Comparison of ENCODE assay signal across 8 cellular contexts in genomic region chr19:48933382-48933932, GRCh38. TPM values are rescaled to one million over a fixed set of nuclear protein-coding genes. Genes with fewer than 3 reads are reported as not detected.
DNase-seq lines count a peak whose midpoint lies in the region; ATAC-seq and TF ChIP-seq lines count a peak whose summit lies in the region.

DHDH (plus strand) TSS chr19:48933699; CDS start chr19:48933722, 23 bp downstream.

- DNase-seq in GM12865 (ENCODE audit: low read depth) (peak; percentile 75), M059J (ENCODE audit: low read depth) (peak; percentile 80), SHP77 treated with DMSO at 0.1 percent for 48 hours (lab: John Stamatoyannopoulos, UW) (peak; percentile 69), glutamatergic neuron (peak; percentile 80), nucleus accumbens (lab: John Stamatoyannopoulos, UW) (peak in 45 of 56 donors; percentile 4 to 88 (median 56)), substantia nigra (lab: John Stamatoyannopoulos, UW) (peak in 27 of 49 donors; percentile 4 to 86 (median 20))
- DNase-seq in activated gamma-delta T cell treated with anti-CD3 and anti-CD28 coated beads, Interleukin-2, amount 50 U/mL, for 16 hours (ENCODE audit: low read depth), result peak; percentile 69

- H3K9me3 Mint-ChIP-seq in glutamatergic neuron (ENCODE audit: unreplicated experiment), result peaks cover 2% of the 10 kb centered on the region

- H3K4me3 Mint-ChIP-seq in glutamatergic neuron (ENCODE audit: unreplicated experiment), result peak within 1 kb of the TSS; percentile 87

- peaks cover 4% of the 10 kb centered on the region for H3K27me3 Mint-ChIP-seq in glutamatergic neuron (ENCODE audit: unreplicated experiment)

- no peak for TF ChIP-seq CTCF in GM12865 (IDR thresholded peaks at IDR 0.05; ENCODE audit: insufficient read depth, low read depth, low read length, missing control alignments)
- no peak for TF ChIP-seq CTCF in glutamatergic neuron (IDR thresholded peaks at IDR 0.05; ENCODE audit: partially characterized antibody, unreplicated experiment)

- no peak within 1 kb of the TSS for H3K27ac Mint-ChIP-seq in glutamatergic neuron (ENCODE audit: unreplicated experiment)

- H3K4me1 Mint-ChIP-seq in glutamatergic neuron (ENCODE audit: low read depth, unreplicated experiment), result peaks cover 3% of the 10 kb centered on the region

- no peaks in the 10 kb centered on the region for H3K36me3 Mint-ChIP-seq in glutamatergic neuron (ENCODE audit: unreplicated experiment)

- no peak for ATAC-seq in GM18873 (IDR thresholded peaks at IDR 0.05; ENCODE audit: low FRiP score, unreplicated experiment)

- H3K27ac ChIP-seq in substantia nigra (ENCODE audit: low read depth, low read length, poor library complexity, severe bottlenecking), result no peak within 1 kb of the TSS

- peak within 1 kb of the TSS; percentile 29 for H3K4me3 ChIP-seq in GM12865 (ENCODE audit: low read depth, low read length)

RNA-seq across cellular contexts. Expression of gene DHDH, which starts in this region (rescaled TPM):
- 0.15 TPM in 1 of 2 replicates, not detected in the other for total RNA-seq in M059J (2014; rRNA removed; shearing (Covaris generic))
- not detected for total RNA-seq in glutamatergic neuron (ENCODE audit: unreplicated experiment)

Comparison
In these comparisons a context has a peak if more than half of its experiments do, and no peak if none do; other contexts are left out.
1. Peak in DNase-seq in M059J; RNA of the gene not detected or under 1 TPM.
2. Peak in DNase-seq in glutamatergic neuron; RNA of the gene not detected or under 1 TPM.
3. DNase-seq: peak in every context shown above with its lines; median percentile 80 in M059J; 80 in glutamatergic neuron; 75 in GM12865; 69 in SHP77 treated with DMSO at 0.1 percent for 48 hours; 69 in activated gamma-delta T cell treated with anti-CD3 and anti-CD28 coated beads, Interleukin-2, amount 50 U/mL, for 16 hours; 56 in nucleus accumbens; 20 in substantia nigra.